ENCODE assay signal across 14 cellular contexts in genomic region chr9:128579194-128579593, GRCh38. TPM values are rescaled to one million over a fixed set of nuclear protein-coding genes. Genes with fewer than 3 reads are reported as not detected.
A peak's percentile ranks its signal among the peaks of the same experiment; 100 is the strongest.
DNase-seq lines count a peak whose midpoint lies in the region; ATAC-seq and TF ChIP-seq lines count a peak whose summit lies in the region.
"Had no signal": no experiment of that assay in that cellular context is flagged by ENCODE, and none has a peak within 500 bp of the region (broad histone marks: within the 10 kb centered on the region; RNA-seq: fewer than 3 reads in every experiment).

No MANE protein-coding gene starts in this region.

- H3K27ac ChIP-seq in heart left ventricle, result no peak overlapping the region
- H3K27ac ChIP-seq: C4-2B, HL-60 had no signal

- 98 to 100% (median 98%) methylated on average over 1 of the region's 1 CpG for WGBS in heart left ventricle, 4 donors

- H3K27ac Mint-ChIP-seq in activated naive CD8-positive, alpha-beta T cell treated with anti-CD3 and anti-CD28 coated beads for 36 hours, result peak overlapping the region; percentile 23
- no peak overlapping the region for H3K27ac Mint-ChIP-seq in activated naive CD8-positive, alpha-beta T cell treated with anti-CD3 and anti-CD28 coated beads, Interleukin-2, amount 50 U/mL, for 24 hours
- H3K27ac Mint-ChIP-seq in T-helper 17 cell (peak overlapping the region; percentile 14), endothelial cell (ENCODE audit: unreplicated experiment) (no peak overlapping the region)
- H3K27ac Mint-ChIP-seq: GM23338 had no signal

- no peak overlapping the region for H3K4me3 Mint-ChIP-seq in activated naive CD8-positive, alpha-beta T cell treated with anti-CD3 and anti-CD28 coated beads for 36 hours
- H3K4me3 Mint-ChIP-seq in activated naive CD8-positive, alpha-beta T cell treated with anti-CD3 and anti-CD28 coated beads, Interleukin-2, amount 50 U/mL, for 24 hours, result no peak overlapping the region
- H3K4me3 Mint-ChIP-seq in T-helper 17 cell (no peak overlapping the region), endothelial cell (ENCODE audit: unreplicated experiment) (peak overlapping the region; percentile 21)
- H3K4me3 Mint-ChIP-seq: CD4-positive, alpha-beta memory T cell; GM23338 had no signal

- H3K4me1 Mint-ChIP-seq in activated naive CD8-positive, alpha-beta T cell treated with anti-CD3 and anti-CD28 coated beads for 36 hours, result no peaks in the 10 kb centered on the region
- no peaks in the 10 kb centered on the region for H3K4me1 Mint-ChIP-seq in activated naive CD8-positive, alpha-beta T cell treated with anti-CD3 and anti-CD28 coated beads, Interleukin-2, amount 50 U/mL, for 24 hours
- H3K4me1 Mint-ChIP-seq in T-helper 17 cell (peaks cover 10% of the 10 kb centered on the region), endothelial cell (ENCODE audit: unreplicated experiment) (no peaks in the 10 kb centered on the region)
- H3K4me1 Mint-ChIP-seq: GM23338 had no signal

- no peaks in the 10 kb centered on the region for H3K9me3 Mint-ChIP-seq in activated naive CD8-positive, alpha-beta T cell treated with anti-CD3 and anti-CD28 coated beads for 36 hours
- H3K9me3 Mint-ChIP-seq in activated naive CD8-positive, alpha-beta T cell treated with anti-CD3 and anti-CD28 coated beads, Interleukin-2, amount 50 U/mL, for 24 hours, result no peaks in the 10 kb centered on the region
- H3K9me3 Mint-ChIP-seq in endothelial cell (ENCODE audit: unreplicated experiment), result no peaks in the 10 kb centered on the region
- H3K9me3 Mint-ChIP-seq: CD4-positive, alpha-beta memory T cell; GM23338 had no signal

- no peak for ATAC-seq in activated naive CD8-positive, alpha-beta T cell treated with anti-CD3 and anti-CD28 coated beads, Interleukin-2, amount 50 U/mL, for 24 hours
- ATAC-seq in T-helper 17 cell (no peak), left cardiac atrium (no peak), heart left ventricle (no peak)
- ATAC-seq: GM23338 had no signal

- H3K36me3 Mint-ChIP-seq in activated naive CD8-positive, alpha-beta T cell treated with anti-CD3 and anti-CD28 coated beads for 36 hours, result peaks cover 18% of the 10 kb centered on the region
- peaks cover 61% of the 10 kb centered on the region for H3K36me3 Mint-ChIP-seq in activated naive CD8-positive, alpha-beta T cell treated with anti-CD3 and anti-CD28 coated beads, Interleukin-2, amount 50 U/mL, for 24 hours (ENCODE audit: low read depth)
- H3K36me3 Mint-ChIP-seq in T-helper 17 cell (ENCODE audit: low read depth) (peaks cover 12% of the 10 kb centered on the region), endothelial cell (ENCODE audit: low read depth, unreplicated experiment) (peaks cover 81% of the 10 kb centered on the region)

- H3K9me3 ChIP-seq in T-helper 17 cell (ENCODE audit: control insufficient read depth, low read length, poor library complexity, severe bottlenecking) (no peaks in the 10 kb centered on the region), heart left ventricle (no peaks in the 10 kb centered on the region)
- H3K9me3 ChIP-seq: BE2C had no signal

- H3K4me1 ChIP-seq in heart left ventricle, result peaks cover 0 to 23% (median 13%) of the 10 kb centered on the region in 12 donors
- H3K4me1 ChIP-seq: BE2C had no signal

- intact Hi-C loops in left cardiac atrium (cut with DNase I), result no loop called here
- intact Hi-C loops in heart left ventricle (cut with DNase I), result loop anchor here in 2 of 10 donors (5.0 kb wide), 2 partner anchors 33 to 43 kb away; no protein-coding TSS in a partner anchor

- H3K27me3 ChIP-seq in heart left ventricle, result no peaks in the 10 kb centered on the region
- H3K27me3 ChIP-seq: BE2C had no signal

- H3K4me3 ChIP-seq in heart left ventricle, result no peak overlapping the region
- H3K4me3 ChIP-seq: GM23338 had no signal

- no peaks in the 10 kb centered on the region for H3K27me3 Mint-ChIP-seq in activated naive CD8-positive, alpha-beta T cell treated with anti-CD3 and anti-CD28 coated beads for 36 hours
- H3K27me3 Mint-ChIP-seq in activated naive CD8-positive, alpha-beta T cell treated with anti-CD3 and anti-CD28 coated beads, Interleukin-2, amount 50 U/mL, for 24 hours, result no peaks in the 10 kb centered on the region
- H3K27me3 Mint-ChIP-seq in T-helper 17 cell (no peaks in the 10 kb centered on the region), endothelial cell (ENCODE audit: unreplicated experiment) (peaks cover 2% of the 10 kb centered on the region)
- H3K27me3 Mint-ChIP-seq: CD4-positive, alpha-beta memory T cell had no signal

- peaks cover 11 to 100% (median 100%) of the 10 kb centered on the region in 9 donors for H3K36me3 ChIP-seq in heart left ventricle

- no peak for TF ChIP-seq POLR2A in heart left ventricle (IDR thresholded peaks at IDR 0.05)

- TF ChIP-seq CTCF in endothelial cell (IDR thresholded peaks at IDR 0.05; ENCODE audit: unreplicated experiment) (no peak), heart left ventricle (IDR thresholded peaks at IDR 0.05) (no peak)

- no peak for DNase-seq in activated naive CD8-positive, alpha-beta T cell treated with anti-CD3 and anti-CD28 coated beads for 36 hours
- DNase-seq in activated naive CD8-positive, alpha-beta T cell treated with anti-CD3 and anti-CD28 coated beads, Interleukin-2, amount 50 U/mL, for 24 hours, result no peak
- DNase-seq in T-helper 17 cell (no peak), endothelial cell (ENCODE audit: low spot score) (no peak), left cardiac atrium (no peak), heart left ventricle (no peak), midbrain (lab: John Stamatoyannopoulos, UW) (no peak)
- DNase-seq: BE2C; CD4-positive, alpha-beta memory T cell; DMS79; H7 had no signal

RNA-seq across cellular contexts. Expression of gene SPTAN1, which starts 26.8 kb away (rescaled TPM):
- 100 to 1,000 TPM; 142 to 143 TPM for total RNA-seq in activated naive CD8-positive, alpha-beta T cell treated with anti-CD3 and anti-CD28 coated beads for 36 hours
- 100 to 1,000 TPM; 734 to 740 TPM for total RNA-seq in T-helper 17 cell
- 810 TPM for total RNA-seq in endothelial cell (ENCODE audit: unreplicated experiment)
- total RNA-seq in left cardiac atrium, result 100 to 1,000 TPM; 277 to 336 TPM
- 100 to 1,000 TPM; 218 to 472 (median 285) TPM for total RNA-seq in heart left ventricle
- polyA plus RNA-seq in heart left ventricle, result 100 to 1,000 TPM; 104 to 161 TPM

Comparison
In these comparisons a context has a peak if more than half of its experiments do, and no peak if none do; other contexts are left out.
1. H3K27ac Mint-ChIP-seq: peak in activated naive CD8-positive, alpha-beta T cell treated with anti-CD3 and anti-CD28 coated beads for 36 hours (single experiment) and T-helper 17 cell (single experiment); none in activated naive CD8-positive, alpha-beta T cell treated with anti-CD3 and anti-CD28 coated beads, Interleukin-2, amount 50 U/mL, for 24 hours (single experiment) and endothelial cell (single experiment).